22 cellular contexts compared by ENCODE assay signal in genomic region chr2:201938151-201938815, GRCh38.
A peak's percentile ranks its signal among the peaks of the same experiment; 100 is the strongest.
DNase-seq lines count a peak whose midpoint lies in the region; ATAC-seq, FAIRE-seq and TF ChIP-seq lines count a peak whose summit lies in the region.
"Had no signal": no experiment of that assay in that cellular context is flagged by ENCODE, and none has a peak within 500 bp of the region (broad histone marks: within the 10 kb centered on the region; RNA-seq: fewer than 3 reads in every experiment).

No MANE protein-coding gene starts in this region.

- H3K9me1 ChIP-seq in IMR-90 (ENCODE audit: insufficient read depth, low read length), result 0 out of 2 replicates have a peak, but pooled peaks cover 5% of the 10 kb centered on the region

- no CpG with 5 or more reads among the region's 2 CpGs for WGBS in IMR-90 (ENCODE audit: extremely low coverage in 2 of 2, insufficient read length in 1 of 2), 2 experiments
- 83 to 88% methylated on average over 2 of the region's 2 CpGs for WGBS in pancreas, 2 donors
- WGBS in transverse colon (ENCODE audit: low coverage in 1 of 2), 2 donors, result 82 to 87% methylated on average over 2 of the region's 2 CpGs

- POLR2A ChIA-PET in IMR-90 (lab: Charles Lee; ENCODE audit: unreplicated experiment), result no interaction called here

- intact Hi-C loops in IMR-90 (cut with micrococcal nuclease) (no loop called here), pancreas (cut with DNase I) (no loop called here), transverse colon (cut with DNase I; ENCODE audit: low total_unique reads) (no loop called here)

- H3K79me1 ChIP-seq in IMR-90 (ENCODE audit: low read depth in 1 of 2, low read length in 2 of 2), result no peaks in the 10 kb centered on the region

- in situ Hi-C loops in IMR-90 (cut with MboI; ENCODE audit: low sequenced_read_pairs) (no loop called here), transverse colon (cut with MboI; ENCODE audit: low pct_ligation_motif_present in 1 of 4, low pct_unique_long_range_greater_than_20kb in 1 of 4, low sequenced_read_pairs in 3 of 4) (no loop called here)

- no peaks in the 10 kb centered on the region for H4K20me1 ChIP-seq in IMR-90 (ENCODE audit: insufficient read depth, low read length)

- H3K4me1 Mint-ChIP-seq in chondrocyte (ENCODE audit: low read depth), result peaks cover 37% of the 10 kb centered on the region
- peaks cover 51% of the 10 kb centered on the region for H3K4me1 Mint-ChIP-seq in nephron
- H3K4me1 Mint-ChIP-seq: activated naive CD8-positive, alpha-beta T cell treated with anti-CD3 and anti-CD28 coated beads, Interleukin-2, amount 50 U/mL, for 24 hours; activated T-helper 17 cell treated with anti-CD3 and anti-CD28 coated beads, Interleukin-2, amount 50 U/mL, for 72 hours; natural killer cell; stimulated activated effector memory CD8-positive, alpha-beta T cell treated with anti-CD3 and anti-CD28 coated beads, Interleukin-12 subunit alpha, Interleukin-12 subunit beta, amount 100 ng/mL, for 72 hours had no signal

- no peaks in the 10 kb centered on the region for H3K36me3 ChIP-seq in IMR-90 (ENCODE audit: control insufficient read depth, insufficient read depth, low read length)
- H3K36me3 ChIP-seq in pancreas, result no peaks in the 10 kb centered on the region
- no peaks in the 10 kb centered on the region for H3K36me3 ChIP-seq in transverse colon

- H3K4me1 ChIP-seq in IMR-90 (ENCODE audit: control insufficient read depth, insufficient read depth, low read length) (peaks cover 15% of the 10 kb centered on the region), pancreas (no peaks in the 10 kb centered on the region), transverse colon (peaks cover 0 to 4% (median 2%) of the 10 kb centered on the region in 4 donors)

- H2BK15ac ChIP-seq in IMR-90 (ENCODE audit: low read depth, low read length), result 0 out of 3 replicates have a peak overlapping the region, but pooled peaks have one; percentile 14

- peak overlapping the region; percentile 41 for H2BK5ac ChIP-seq in IMR-90 (ENCODE audit: low read depth, low read length, poor library complexity, severe bottlenecking)

- peak; percentile 37 for ATAC-seq in IMR-90 (ENCODE audit: low read depth)
- no peak for ATAC-seq in pancreas
- ATAC-seq in HG02642 (IDR thresholded peaks at IDR 0.05; ENCODE audit: poor library complexity, unreplicated experiment), result no peak
- ATAC-seq: activated naive CD8-positive, alpha-beta T cell treated with anti-CD3 and anti-CD28 coated beads, Interleukin-2, amount 50 U/mL, for 24 hours; activated T-helper 17 cell treated with anti-CD3 and anti-CD28 coated beads, Interleukin-2, amount 50 U/mL, for 72 hours; natural killer cell; stimulated activated effector memory CD8-positive, alpha-beta T cell treated with anti-CD3 and anti-CD28 coated beads, Interleukin-12 subunit alpha, Interleukin-12 subunit beta, amount 100 ng/mL, for 72 hours had no signal

- dilution Hi-C loops in IMR-90 (cut with HindIII; ENCODE audit: low sequenced_read_pairs, unreplicated experiment), result no loop called here

- no peak overlapping the region for H2AK9ac ChIP-seq in IMR-90 (replicated peaks; ENCODE audit: low read depth, low read length, poor library complexity)

- H3K4me3 ChIP-seq in AG10803 (ENCODE audit: low read length) (no peak overlapping the region), IMR-90 (ENCODE audit: insufficient read depth, low read depth, low read length) (no peak overlapping the region), pancreas (no peak overlapping the region), transverse colon (no peak overlapping the region)

- H2BK120ac ChIP-seq in IMR-90 (ENCODE audit: low read depth, low read length), result peak overlapping the region; percentile 63; the same call in 1 of the 2 replicates

- CTCF ChIA-PET in IMR-90 (lab: Yijun Ruan, JAX), result interaction anchor here (0.6 to 0.7 kb wide), 2 partner anchors 8 to 162 kb away, joined by 3 to 4 read pairs; no protein-coding TSS in a partner anchor

- H3K27me3 Mint-ChIP-seq in chondrocyte (ENCODE audit: low read depth) (no peaks in the 10 kb centered on the region), nephron (ENCODE audit: low read depth) (peaks cover 32% of the 10 kb centered on the region)

- BruUV-seq in IMR-90 (replicated peaks; lab: Mats Ljungman, UMichigan), result no TSS peak

- 0 out of 2 replicates have a peak overlapping the region, but pooled peaks have one; percentile 21 for H3K4ac ChIP-seq in IMR-90 (ENCODE audit: low read depth, low read length)

- H3K9ac ChIP-seq in IMR-90 (ENCODE audit: low read depth, low read length), result no peak overlapping the region

- no peak overlapping the region for H4K91ac ChIP-seq in IMR-90 (ENCODE audit: insufficient read depth, low read depth, low read length)

- no peak for FAIRE-seq in pancreas (lab: Jason Lieb, UNC)
- FAIRE-seq: GM19239, keratinocyte had no signal

- TF ChIP-seq POLR2A in IMR-90 (IDR thresholded peaks at IDR 0.05; ENCODE audit: low read depth, low read length), result no peak
- TF ChIP-seq POLR2A in transverse colon (IDR thresholded peaks at IDR 0.05), result no peak

- H3K36me3 Mint-ChIP-seq in chondrocyte (ENCODE audit: low read depth), result no peaks in the 10 kb centered on the region
- no peaks in the 10 kb centered on the region for H3K36me3 Mint-ChIP-seq in nephron (ENCODE audit: low read depth)
- H3K36me3 Mint-ChIP-seq: natural killer cell; stimulated activated effector memory CD8-positive, alpha-beta T cell treated with anti-CD3 and anti-CD28 coated beads, Interleukin-12 subunit alpha, Interleukin-12 subunit beta, amount 100 ng/mL, for 72 hours had no signal

- H3K18ac ChIP-seq in IMR-90 (ENCODE audit: low read depth, low read length), result no peak overlapping the region

- no peak overlapping the region for H3K23ac ChIP-seq in IMR-90 (ENCODE audit: low read depth, low read length)

- TF ChIP-seq CTCF in AG10803 (conservative IDR thresholded peaks at IDR 0.05; ENCODE audit: low read length) (no peak), IMR-90 (conservative IDR thresholded peaks at IDR 0.05; ENCODE audit: low read depth, low read length) (no peak), chondrocyte (IDR thresholded peaks at IDR 0.05) (no peak), nephron (IDR thresholded peaks at IDR 0.05; ENCODE audit: unreplicated experiment in 3 of 3) (no peak), pancreas (IDR thresholded peaks at IDR 0.05) (no peak), transverse colon (IDR thresholded peaks at IDR 0.05) (no peak)

- no peak overlapping the region; the same call in 1 of the 2 replicates for H2AK5ac ChIP-seq in IMR-90 (ENCODE audit: low read depth, low read length)

- peak overlapping the region; percentile 27; the same call in 1 of the 2 replicates for H3K14ac ChIP-seq in IMR-90 (replicated peaks; ENCODE audit: low read depth, low read length)

- H4K8ac ChIP-seq in IMR-90 (ENCODE audit: low read depth in 2 of 2, low read length in 2 of 2), result peak overlapping the region in 1 of 2 experiments; percentile 54; a peak in 2 of 4 replicates

- DNase-seq in AG10803 (ENCODE audit: low read depth) (peak; percentile 44), IMR-90 (peak; percentile 63), chondrocyte (ENCODE audit: low spot score) (no peak), pancreas (no peak), transverse colon (no peak)
- no peak for DNase-seq in stimulated activated CD4-positive, alpha-beta T cell treated with anti-CD3 and anti-CD28 coated beads, Interleukin-15, amount 100 ng/mL, for 24 hours
- DNase-seq: activated naive CD8-positive, alpha-beta T cell treated with anti-CD3 and anti-CD28 coated beads, Interleukin-2, amount 50 U/mL, for 24 hours; DND-41; effector CD4-positive, alpha-beta T cell; H9; natural killer cell; NCI-H1092; NCI-H2081 treated with DMSO at 0.1 percent for 48 hours; NCI-H510A; OCI-M1; T-helper 9 cell had no signal

- H3K27me3 ChIP-seq in IMR-90 (ENCODE audit: control insufficient read depth, insufficient read depth, low read length) (no peaks in the 10 kb centered on the region), pancreas (no peaks in the 10 kb centered on the region), transverse colon (peaks cover 4% of the 10 kb centered on the region)

- H3K4me2 ChIP-seq in IMR-90 (ENCODE audit: low read depth, low read length), result no peak overlapping the region

- H2BK20ac ChIP-seq in IMR-90 (ENCODE audit: low read depth, low read length), result no peak overlapping the region

- TF ChIP-seq RAD21 in IMR-90 (IDR thresholded peaks at IDR 0.05; ENCODE audit: low read length), result no peak

- no peak overlapping the region for H3K27ac ChIP-seq in IMR-90 (ENCODE audit: insufficient read depth, low read length)
- H3K27ac ChIP-seq in pancreas, result no peak overlapping the region
- H3K27ac ChIP-seq in transverse colon, result no peak overlapping the region

- H3K9me3 Mint-ChIP-seq in chondrocyte (ENCODE audit: low read depth) (peaks cover 5% of the 10 kb centered on the region), nephron (peaks cover 14% of the 10 kb centered on the region)
- H3K9me3 Mint-ChIP-seq: activated naive CD8-positive, alpha-beta T cell treated with anti-CD3 and anti-CD28 coated beads, Interleukin-2, amount 50 U/mL, for 24 hours; activated T-helper 17 cell treated with anti-CD3 and anti-CD28 coated beads, Interleukin-2, amount 50 U/mL, for 72 hours; natural killer cell had no signal

- H3K4me3 Mint-ChIP-seq in chondrocyte (ENCODE audit: unreplicated experiment) (no peak overlapping the region), nephron (no peak overlapping the region)
- H3K4me3 Mint-ChIP-seq: activated naive CD8-positive, alpha-beta T cell treated with anti-CD3 and anti-CD28 coated beads, Interleukin-2, amount 50 U/mL, for 24 hours; activated T-helper 17 cell treated with anti-CD3 and anti-CD28 coated beads, Interleukin-2, amount 50 U/mL, for 72 hours; H9; natural killer cell; stimulated activated effector memory CD8-positive, alpha-beta T cell treated with anti-CD3 and anti-CD28 coated beads, Interleukin-12 subunit alpha, Interleukin-12 subunit beta, amount 100 ng/mL, for 72 hours had no signal

- no peak overlapping the region for H4K5ac ChIP-seq in IMR-90 (ENCODE audit: low read depth, low read length)

- H3K27ac Mint-ChIP-seq in chondrocyte (ENCODE audit: unreplicated experiment) (peak overlapping the region; percentile 88), nephron (peak overlapping the region in 2 of 3 experiments; percentile 9 to 71)
- H3K27ac Mint-ChIP-seq: activated naive CD8-positive, alpha-beta T cell treated with anti-CD3 and anti-CD28 coated beads, Interleukin-2, amount 50 U/mL, for 24 hours; activated T-helper 17 cell treated with anti-CD3 and anti-CD28 coated beads, Interleukin-2, amount 50 U/mL, for 72 hours; natural killer cell; stimulated activated effector memory CD8-positive, alpha-beta T cell treated with anti-CD3 and anti-CD28 coated beads, Interleukin-12 subunit alpha, Interleukin-12 subunit beta, amount 100 ng/mL, for 72 hours had no signal

- no peak overlapping the region for H2AFZ ChIP-seq in IMR-90 (replicated peaks; ENCODE audit: low read length, poor library complexity)

- H3K9me3 ChIP-seq in IMR-90 (ENCODE audit: control insufficient read depth, insufficient read depth, low read length), result peaks cover 2% of the 10 kb centered on the region; the same call in 1 of the 2 replicates
- no peaks in the 10 kb centered on the region for H3K9me3 ChIP-seq in pancreas
- no peaks in the 10 kb centered on the region for H3K9me3 ChIP-seq in transverse colon

- no peak overlapping the region for H3K56ac ChIP-seq in IMR-90 (ENCODE audit: extremely low read depth, insufficient read depth, low read length)

- no peak for TF ChIP-seq EP300 in transverse colon (IDR thresholded peaks at IDR 0.05; ENCODE audit: low read depth)

Comparison
In these comparisons a context has a peak if more than half of its experiments do, and no peak if none do; other contexts are left out.
1. DNase-seq: peak in AG10803 (single experiment) and IMR-90 (single experiment); none in chondrocyte (single experiment), pancreas (0 of 6), transverse colon (single experiment) and stimulated activated CD4-positive, alpha-beta T cell treated with anti-CD3 and anti-CD28 coated beads, Interleukin-15, amount 100 ng/mL, for 24 hours (single experiment).